19 cellular contexts compared by ENCODE assay signal in genomic region chr13:73684750-73685149, GRCh38.
A peak's percentile ranks its signal among the peaks of the same experiment; 100 is the strongest.
DNase-seq lines count a peak whose midpoint lies in the region; ATAC-seq, FAIRE-seq and TF ChIP-seq lines count a peak whose summit lies in the region.
"Had no signal": no experiment of that assay in that cellular context is flagged by ENCODE, and none has a peak within 500 bp of the region (broad histone marks: within the 10 kb centered on the region; RNA-seq: fewer than 3 reads in every experiment).

No MANE protein-coding gene starts in this region.

- TF ChIP-seq CTCF in PC-3 (conservative IDR thresholded peaks at IDR 0.05; ENCODE audit: low read depth, low read length) (no peak), H1 (IDR thresholded peaks at IDR 0.05; ENCODE audit: control extremely low read depth in 1 of 3, insufficient read depth in 1 of 3, low read depth in 1 of 3, low read length in 3 of 3) (no peak), suprapubic skin (IDR thresholded peaks at IDR 0.05) (no peak), heart right ventricle (IDR thresholded peaks at IDR 0.05) (no peak)

- no peak overlapping the region for H3K4me3 ChIP-seq in PC-3 (ENCODE audit: low read length)
- H3K4me3 ChIP-seq in H1 (ENCODE audit: extremely low read depth in 1 of 4, insufficient read depth in 2 of 4, low read depth in 3 of 4, low read length in 4 of 4) = no peak overlapping the region
- H3K4me3 ChIP-seq in suprapubic skin = no peak overlapping the region
- no peak overlapping the region for H3K4me3 ChIP-seq in heart right ventricle
- H3K4me3 ChIP-seq: BLaER1 treated with 17β-estradiol and CSF1 and Interleukin-3, amounts not matched to agents 10 nM and 100 nM; GM23248; HAP-1 had no signal

- H3K27me3 ChIP-seq in PC-3 (ENCODE audit: low read length) = no peaks in the 10 kb centered on the region
- H3K27me3 ChIP-seq in H1 (replicated peaks in 1 of 4; ENCODE audit: control insufficient read depth in 3 of 4, extremely low read depth in 1 of 4, insufficient read depth in 3 of 4, low read length in 3 of 4) = no peaks in the 10 kb centered on the region
- no peaks in the 10 kb centered on the region for H3K27me3 ChIP-seq in suprapubic skin
- H3K27me3 ChIP-seq in heart right ventricle = no peaks in the 10 kb centered on the region
- H3K27me3 ChIP-seq: BLaER1 treated with 17β-estradiol and CSF1 and Interleukin-3, amounts not matched to agents 10 nM and 100 nM had no signal

- no peak overlapping the region for H3K23ac ChIP-seq in H1 (ENCODE audit: insufficient read length)

- H2BK12ac ChIP-seq in H1 (ENCODE audit: low read depth, low read length) = no peak overlapping the region

- H2AK5ac ChIP-seq in H1 (ENCODE audit: low read depth, low read length) = no peak overlapping the region

- TF ChIP-seq POLR2A in H1 (IDR thresholded peaks at IDR 0.05; ENCODE audit: control extremely low read depth in 1 of 2, low read depth in 2 of 2, low read length in 2 of 2) (no peak), suprapubic skin (IDR thresholded peaks at IDR 0.05) (no peak)

- H3K4me2 ChIP-seq in PC-3 (ENCODE audit: low read length) (no peak overlapping the region; the same call in 1 of the 2 replicates), H1 (ENCODE audit: insufficient read depth in 1 of 2, low read depth in 2 of 2, low read length in 2 of 2) (no peak overlapping the region)
- H3K4me2 ChIP-seq: BLaER1 treated with 17β-estradiol and CSF1 and Interleukin-3, amounts not matched to agents 10 nM and 100 nM had no signal

- H3K36me3 ChIP-seq in PC-3 (ENCODE audit: low read depth, low read length) (no peaks in the 10 kb centered on the region), H1 (ENCODE audit: control insufficient read depth in 2 of 4, insufficient read depth in 4 of 4, low read length in 3 of 4) (no peaks in the 10 kb centered on the region), suprapubic skin (no peaks in the 10 kb centered on the region), heart right ventricle (peaks cover 0 to 7% (median 0%) of the 10 kb centered on the region in 9 donors)
- H3K36me3 ChIP-seq: HAP-1 had no signal

- ATAC-seq in PC-3 (peak; percentile 43), heart right ventricle (no peak)

- no peak overlapping the region for H3K9ac ChIP-seq in PC-3 (ENCODE audit: low read length)
- H3K9ac ChIP-seq in H1 (replicated peaks in 1 of 4; ENCODE audit: extremely low read depth in 1 of 4, low read depth in 3 of 4, low read length in 3 of 4) = no peak overlapping the region
- H3K9ac ChIP-seq: BLaER1 treated with 17β-estradiol and CSF1 and Interleukin-3, amounts not matched to agents 10 nM and 100 nM; GM23248 had no signal

- H3K9me3 ChIP-seq in PC-3 (ENCODE audit: low read length) = no peaks in the 10 kb centered on the region
- H3K9me3 ChIP-seq in H1 (ENCODE audit: insufficient read depth in 2 of 2, low read depth in 1 of 2, low read length in 1 of 2) = no peaks in the 10 kb centered on the region
- no peaks in the 10 kb centered on the region for H3K9me3 ChIP-seq in suprapubic skin
- H3K9me3 ChIP-seq in heart right ventricle = no peaks in the 10 kb centered on the region
- H3K9me3 ChIP-seq: BLaER1 treated with 17β-estradiol and CSF1 and Interleukin-3, amounts not matched to agents 10 nM and 100 nM; HAP-1 had no signal

- POLR2A ChIA-PET in PC-3 (lab: Charles Lee; ENCODE audit: unreplicated experiment) = no interaction called here
- POLR2A ChIA-PET in H1 (lab: Charles Lee; ENCODE audit: partially characterized antibody) = no interaction called here

- no peak overlapping the region for H3K14ac ChIP-seq in H1 (ENCODE audit: insufficient read length)

- no peak overlapping the region for H4K91ac ChIP-seq in H1 (replicated peaks; ENCODE audit: insufficient read length, low read length)

- H3K23me2 ChIP-seq in H1 (ENCODE audit: low read depth, low read length) = no peaks in the 10 kb centered on the region

- 82% methylated on average over 11 of the region's 11 CpGs; no CpG with 5 or more reads in 1 of the 2 experiments for WGBS in H1 (ENCODE audit: extremely low coverage in 1 of 2, insufficient coverage in 1 of 2, insufficient read length in 1 of 2, insufficient replicate concordance in 2 of 2, low coverage in 1 of 2, low lambda C conversion rate in 2 of 2, missing lambda C conversion rate in 1 of 2), 2 experiments
- 91% methylated on average over 11 of the region's 11 CpGs for WGBS in suprapubic skin
- WGBS in heart right ventricle, 2 donors = 95 to 97% methylated on average over 11 of the region's 11 CpGs

- DNase-seq in NCI-H748 (lab: John Stamatoyannopoulos, UW; ENCODE audit: unreplicated experiment) = peak; percentile 25
- no peak for DNase-seq in NCI-H748 treated with DMSO at 0.1 percent for 48 hours (lab: John Stamatoyannopoulos, UW)
- no peak for DNase-seq in PC-3
- DNase-seq in H1 (ENCODE audit: low read depth in 1 of 2, low spot score in 2 of 2) = no peak
- no peak for DNase-seq in suprapubic skin (ENCODE audit: low spot score in 2 of 2)
- no peak for DNase-seq in NCI-H345 treated with DMSO at 0.1 percent for 48 hours (lab: John Stamatoyannopoulos, UW; ENCODE audit: unreplicated experiment)
- DNase-seq in DMS 273 treated with DMSO at 0.1 percent for 48 hours (lab: John Stamatoyannopoulos, UW) = no peak
- no peak for DNase-seq in heart right ventricle
- DNase-seq: 8988T; ACHN; Calu3; CD4-positive, alpha-beta T cell; DMS79 treated with DMSO at 0.1 percent for 48 hours; EL; GM23248 had no signal

- intact Hi-C loops in PC-3 (cut with micrococcal nuclease) = no loop called here
- intact Hi-C loops in heart right ventricle (cut with DNase I) = no loop called here

- H4K20me1 ChIP-seq in PC-3 (ENCODE audit: low read length) (no peaks in the 10 kb centered on the region), H1 (replicated peaks in 1 of 2; ENCODE audit: control insufficient read depth in 1 of 2, insufficient read depth in 2 of 2, low read length in 2 of 2) (no peaks in the 10 kb centered on the region)
- H4K20me1 ChIP-seq: BLaER1 treated with 17β-estradiol and CSF1 and Interleukin-3, amounts not matched to agents 10 nM and 100 nM had no signal

- TF ChIP-seq RAD21 in H1 (IDR thresholded peaks at IDR 0.05 in 1 of 2, conservative IDR thresholded peaks at IDR 0.05 in 1 of 2; ENCODE audit: low read depth in 2 of 2, low read length in 2 of 2) = peak; percentile 5 to 29; a peak in 2 of 4 replicates

- no peak for FAIRE-seq in H1 (lab: Jason Lieb, UNC)
- FAIRE-seq: G401.6, GM12891 had no signal

- no peak overlapping the region for H2BK120ac ChIP-seq in H1 (replicated peaks; ENCODE audit: low read depth, low read length)

- H4K5ac ChIP-seq in H1 (ENCODE audit: insufficient read length, low read depth, low read length) = no peak overlapping the region

- H2AFZ ChIP-seq in PC-3 (ENCODE audit: low read length) (no peak overlapping the region), H1 (ENCODE audit: low read length) (no peak overlapping the region)
- H2AFZ ChIP-seq: GM23248 had no signal

- H3K79me1 ChIP-seq in H1 (ENCODE audit: low read depth, low read length) = no peaks in the 10 kb centered on the region

- H2BK15ac ChIP-seq in H1 (ENCODE audit: low read length) = no peak overlapping the region

- no TSS peak for BruUV-seq in PC-3 (replicated peaks; lab: Mats Ljungman, UMichigan)

- H2BK20ac ChIP-seq in H1 (ENCODE audit: low read length) = no peak overlapping the region

- CTCF ChIA-PET in PC-3 (lab: Charles Lee) (no interaction called here), H1 (lab: Charles Lee; ENCODE audit: partially characterized antibody) (interaction anchor here (0.6 to 1.1 kb wide), 3 partner anchors 83 to 877 kb away, joined by 3 to 4 read pairs (median 3); no protein-coding TSS in a partner anchor)

- no peak overlapping the region for H4K8ac ChIP-seq in H1 (ENCODE audit: extremely low read depth, insufficient read depth, low read length)

- no peak overlapping the region for H3K18ac ChIP-seq in H1 (ENCODE audit: extremely low read depth, low read length)

- H3F3A ChIP-seq in PC-3 (ENCODE audit: low read length, unreplicated experiment) = no peaks in the 10 kb centered on the region

- H3K56ac ChIP-seq in H1 (replicated peaks; ENCODE audit: insufficient read length, low read depth, low read length) = no peak overlapping the region

- TF ChIP-seq EP300 in H1 (IDR thresholded peaks at IDR 0.05; ENCODE audit: borderline replicate concordance in 1 of 2, low read depth in 2 of 2, low read length in 2 of 2) = no peak
- no peak for TF ChIP-seq EP300 in suprapubic skin (IDR thresholded peaks at IDR 0.05)

- H2BK5ac ChIP-seq in H1 (ENCODE audit: low read depth, low read length) = no peak overlapping the region

- H3K79me2 ChIP-seq in PC-3 (ENCODE audit: low read length) (no peaks in the 10 kb centered on the region), H1 (ENCODE audit: control insufficient read depth in 1 of 2, insufficient read depth in 2 of 2, low read length in 2 of 2) (no peaks in the 10 kb centered on the region)

- no peak overlapping the region for H3K4ac ChIP-seq in H1 (replicated peaks; ENCODE audit: insufficient read length, low read depth, low read length)

- H3K4me1 ChIP-seq in PC-3 (ENCODE audit: insufficient read depth, low read length) = peaks cover 9% of the 10 kb centered on the region
- H3K4me1 ChIP-seq in H1 (replicated peaks in 1 of 4; ENCODE audit: control insufficient read depth in 3 of 4, insufficient read depth in 4 of 4, low read length in 3 of 4) = peaks cover 0 to 3% (median 0%) of the 10 kb centered on the region in 4 experiments; a peak in 1 of 7 replicates
- H3K4me1 ChIP-seq in suprapubic skin = no peaks in the 10 kb centered on the region
- H3K4me1 ChIP-seq in heart right ventricle = no peaks in the 10 kb centered on the region
- H3K4me1 ChIP-seq: BLaER1 treated with 17β-estradiol and CSF1 and Interleukin-3, amounts not matched to agents 10 nM and 100 nM; HAP-1 had no signal

- H3K9me2 ChIP-seq in PC-3 (replicated peaks; ENCODE audit: low read length) = no peaks in the 10 kb centered on the region

- H3K27ac ChIP-seq in PC-3 (ENCODE audit: low read length) = peak overlapping the region; percentile 35
- H3K27ac ChIP-seq in H1 (ENCODE audit: low read depth, low read length) = no peak overlapping the region
- H3K27ac ChIP-seq in suprapubic skin = peak overlapping the region; percentile 59
- no peak overlapping the region for H3K27ac ChIP-seq in heart right ventricle
- H3K27ac ChIP-seq: BLaER1 treated with 17β-estradiol and CSF1 and Interleukin-3, amounts not matched to agents 10 nM and 100 nM; GM23248 had no signal

TF ChIP-seq in H1, 55 proteins besides CTCF, POLR2A, EP300 and RAD21:
- TF ChIP-seq YY1 (IDR thresholded peaks at IDR 0.05; ENCODE audit: low read depth, low read length) (no peak), CHD2 (IDR thresholded peaks at IDR 0.05; ENCODE audit: low read length) (no peak)
TF ChIP-seq in H1: peak in this region for 0.

Comparison
In these comparisons a context has a peak if more than half of its experiments do, and no peak if none do; other contexts are left out.
1. H3K27ac ChIP-seq: peak in PC-3 (single experiment) and suprapubic skin (single experiment); none in H1 (single experiment) and heart right ventricle (0 of 10).